In genomic region chr1:11736746-11737639, GRCh38 we compare ENCODE assay signal across 8 cellular contexts. TPM values are rescaled to one million over a fixed set of nuclear protein-coding genes. Genes with fewer than 3 reads are reported as not detected.
DNase-seq lines count a peak whose midpoint lies in the region; ATAC-seq and TF ChIP-seq lines count a peak whose summit lies in the region.

No MANE protein-coding gene starts in this region.

- H3K27ac ChIP-seq in muscle layer of duodenum (ENCODE audit: low read length) (peak overlapping the region; percentile 87), tibial artery (peak overlapping the region; percentile 77 to 81)

- no peaks in the 10 kb centered on the region for H3K9me3 ChIP-seq in muscle layer of duodenum (ENCODE audit: control insufficient read depth in 1 of 2, low read length in 2 of 2)
- no peaks in the 10 kb centered on the region for H3K9me3 ChIP-seq in tibial artery

- no peak for TF ChIP-seq CTCF in tibial artery (IDR thresholded peaks at IDR 0.05)

- peaks cover 43% of the 10 kb centered on the region for H3K36me3 Mint-ChIP-seq in activated CD8-positive, alpha-beta T cell treated with anti-CD3 and anti-CD28 coated beads, Interleukin-2, amount 10 ng/mL, durations not matched to agents 7 days and 5 days (ENCODE audit: low read depth)

- POLR2A ChIA-PET in activated CD8-positive, alpha-beta T cell treated with anti-CD3 and anti-CD28 coated beads, Interleukin-2, amount 10 ng/mL, durations not matched to agents 7 days and 5 days (lab: Charles Lee), result interaction anchor here (0.9 to 2.2 kb wide), 6 partner anchors 17 to 173 kb away, joined by 3 to 11 read pairs (median 9); partner anchors contain the start of gene FBXO6

- peak overlapping the region; percentile 98 for H3K4me3 Mint-ChIP-seq in activated CD8-positive, alpha-beta T cell treated with anti-CD3 and anti-CD28 coated beads, Interleukin-2, amount 10 ng/mL, durations not matched to agents 7 days and 5 days

- H3K36me3 ChIP-seq in muscle layer of duodenum (ENCODE audit: control insufficient read depth in 1 of 2, insufficient read depth in 2 of 2, low read length in 2 of 2) (peaks cover 0 to 11% of the 10 kb centered on the region in 2 donors), tibial artery (no peaks in the 10 kb centered on the region)

- no peaks in the 10 kb centered on the region for H3K9me3 Mint-ChIP-seq in activated CD8-positive, alpha-beta T cell treated with anti-CD3 and anti-CD28 coated beads, Interleukin-2, amount 10 ng/mL, durations not matched to agents 7 days and 5 days (ENCODE audit: insufficient read depth)

- ATAC-seq in GM19463 (IDR thresholded peaks at IDR 0.05; ENCODE audit: unreplicated experiment), result peak; percentile 40
- peak; percentile 57 for ATAC-seq in activated CD8-positive, alpha-beta T cell treated with anti-CD3 and anti-CD28 coated beads, Interleukin-2, amount 10 ng/mL, durations not matched to agents 7 days and 5 days
- peak; percentile 71 for ATAC-seq in esophagus mucosa

- H3K27me3 ChIP-seq in muscle layer of duodenum (ENCODE audit: low read depth, low read length) (no peaks in the 10 kb centered on the region), tibial artery (no peaks in the 10 kb centered on the region)

- H3K27ac Mint-ChIP-seq in activated CD8-positive, alpha-beta T cell treated with anti-CD3 and anti-CD28 coated beads, Interleukin-2, amount 10 ng/mL, durations not matched to agents 7 days and 5 days, result peak overlapping the region; percentile 72

- H3K4me3 ChIP-seq in muscle layer of duodenum (ENCODE audit: low read depth in 1 of 2, low read length in 2 of 2) (peak overlapping the region; percentile 86 to 92), tibial artery (peak overlapping the region; percentile 68)

- H3K4me1 ChIP-seq in muscle layer of duodenum (ENCODE audit: control insufficient read depth in 1 of 2, insufficient read depth in 2 of 2, low read length in 2 of 2), result peaks cover 13 to 39% of the 10 kb centered on the region in 2 donors
- H3K4me1 ChIP-seq in tibial artery, result peaks cover 0 to 33% (median 15%) of the 10 kb centered on the region in 4 donors

- H3K27me3 Mint-ChIP-seq in activated CD8-positive, alpha-beta T cell treated with anti-CD3 and anti-CD28 coated beads, Interleukin-2, amount 10 ng/mL, durations not matched to agents 7 days and 5 days (ENCODE audit: low read depth), result no peaks in the 10 kb centered on the region

- intact Hi-C loops in tibial artery (cut with DNase I; ENCODE audit: low total_unique reads), result loop anchor here (5.0 kb wide), 1 partner anchor 70 kb away; the partner anchor contains the start of genes CLCN6 and MTHFR

- peaks cover 74% of the 10 kb centered on the region for H3K4me1 Mint-ChIP-seq in activated CD8-positive, alpha-beta T cell treated with anti-CD3 and anti-CD28 coated beads, Interleukin-2, amount 10 ng/mL, durations not matched to agents 7 days and 5 days (ENCODE audit: low read depth)

- DNase-seq in AG08396 (ENCODE audit: low spot score), result peak; percentile 75
- peak; percentile 46 for DNase-seq in NCI-H510A (lab: John Stamatoyannopoulos, UW)
- peak; percentile 68 for DNase-seq in activated CD8-positive, alpha-beta T cell treated with anti-CD3 and anti-CD28 coated beads, Interleukin-2, amount 10 ng/mL, durations not matched to agents 7 days and 5 days
- peak; percentile 67 to 82 for DNase-seq in tibial artery
- DNase-seq in GM19240 (ENCODE audit: insufficient read length, low spot score), result no peak

- CTCF ChIA-PET in activated CD8-positive, alpha-beta T cell treated with anti-CD3 and anti-CD28 coated beads, Interleukin-2, amount 10 ng/mL, durations not matched to agents 7 days and 5 days (lab: Charles Lee), result interaction anchor here (1.0 to 4.1 kb wide), 7 partner anchors 12 to 94 kb away, joined by 3 to 36 read pairs (median 10); partner anchors contain the start of genes FBXO6 and MAD2L2

RNA-seq across cellular contexts. Expression of gene AGTRAP, which starts 1.1 kb away (rescaled TPM):
- total RNA-seq in activated CD8-positive, alpha-beta T cell treated with anti-CD3 and anti-CD28 coated beads, Interleukin-2, amount 10 ng/mL, durations not matched to agents 7 days and 5 days, result 10 to 100 TPM; 82.5 to 84.2 TPM
- 50.4 TPM for total RNA-seq in esophagus mucosa

RNA-seq across cellular contexts. Expression of gene C1orf167, which starts 25.0 kb away (rescaled TPM):
- not detected for total RNA-seq in activated CD8-positive, alpha-beta T cell treated with anti-CD3 and anti-CD28 coated beads, Interleukin-2, amount 10 ng/mL, durations not matched to agents 7 days and 5 days
- 0.84 TPM for total RNA-seq in esophagus mucosa

RNA-seq across cellular contexts. Expression of gene DRAXIN, which starts 45.5 kb away (rescaled TPM):
- total RNA-seq in activated CD8-positive, alpha-beta T cell treated with anti-CD3 and anti-CD28 coated beads, Interleukin-2, amount 10 ng/mL, durations not matched to agents 7 days and 5 days, result 1 to 10 TPM; 7.1 to 7.7 TPM
- total RNA-seq in esophagus mucosa, result 0.04 TPM

RNA-seq across cellular contexts. Expression of gene MAD2L2, which starts 56.0 kb away (rescaled TPM):
- 100 to 1,000 TPM; 127 to 129 TPM for total RNA-seq in activated CD8-positive, alpha-beta T cell treated with anti-CD3 and anti-CD28 coated beads, Interleukin-2, amount 10 ng/mL, durations not matched to agents 7 days and 5 days
- total RNA-seq in esophagus mucosa, result 15.8 TPM
